In genomic region chr12:113220593-113221180, GRCh38 we compare ENCODE assay signal across 7 cellular contexts. TPM values are rescaled to one million over a fixed set of nuclear protein-coding genes. Genes with fewer than 3 reads are reported as not detected.
DNase-seq lines count a peak whose midpoint lies in the region; ATAC-seq and TF ChIP-seq lines count a peak whose summit lies in the region.

No MANE protein-coding gene starts in this region.

- peak overlapping the region; percentile 12 for H3K27ac ChIP-seq in cingulate gyrus (ENCODE audit: low read depth, low read length)

- peak overlapping the region; percentile 86 for H3K4me3 Mint-ChIP-seq in nephron progenitor cell

- H3K9me3 Mint-ChIP-seq in nephron progenitor cell = no peaks in the 10 kb centered on the region

- H3K36me3 ChIP-seq in MG63 = no peaks in the 10 kb centered on the region

- H3K27me3 ChIP-seq in MG63 = no peaks in the 10 kb centered on the region

- peak overlapping the region; percentile 68 for H3K27ac Mint-ChIP-seq in nephron progenitor cell

- no peak for TF ChIP-seq CTCF in nephron progenitor cell (IDR thresholded peaks at IDR 0.05)

- H3K36me3 Mint-ChIP-seq in nephron progenitor cell (ENCODE audit: low read depth) = no peaks in the 10 kb centered on the region

- peaks cover 3% of the 10 kb centered on the region for H3K27me3 Mint-ChIP-seq in nephron progenitor cell (ENCODE audit: low read depth, poor library complexity)

- DNase-seq in MG63 (no peak), nephron progenitor cell (no peak), HuH-7 (ENCODE audit: low spot score) (no peak)
- no peak for DNase-seq in activated CD8-positive, alpha-beta memory T cell treated with anti-CD3 and anti-CD28 coated beads for 24 hours

- H3K9me3 ChIP-seq in MG63 = no peaks in the 10 kb centered on the region

- ATAC-seq in GM19324 (IDR thresholded peaks at IDR 0.05; ENCODE audit: low FRiP score, unreplicated experiment) (peak; percentile 3), HG02623 (IDR thresholded peaks at IDR 0.05; ENCODE audit: unreplicated experiment) (no peak)

- peaks cover 46% of the 10 kb centered on the region for H3K4me1 Mint-ChIP-seq in nephron progenitor cell

- peak overlapping the region; percentile 59 for H3K4me3 ChIP-seq in MG63

RNA-seq across cellular contexts. Expression of gene TPCN1, which starts 0.6 kb away (rescaled TPM):
- 3.9 and 5.4 TPM in 2 replicates for total RNA-seq in MG63 (2014; rRNA removed; shearing (Covaris generic); ENCODE audit: low replicate concordance)

RNA-seq across cellular contexts. Expression of gene RITA1, which starts 35.2 kb away (rescaled TPM):
- 34.4 and 38.6 TPM in 2 replicates for total RNA-seq in MG63 (2014; rRNA removed; shearing (Covaris generic); ENCODE audit: low replicate concordance)

RNA-seq across cellular contexts. Expression of gene DDX54, which starts 35.4 kb away (rescaled TPM):
- total RNA-seq in MG63 (2014; rRNA removed; shearing (Covaris generic); ENCODE audit: low replicate concordance) = 80.5 and 82.0 TPM in 2 replicates
